ENCODE assay signal across 16 cellular contexts in the genomic region with DNA sequence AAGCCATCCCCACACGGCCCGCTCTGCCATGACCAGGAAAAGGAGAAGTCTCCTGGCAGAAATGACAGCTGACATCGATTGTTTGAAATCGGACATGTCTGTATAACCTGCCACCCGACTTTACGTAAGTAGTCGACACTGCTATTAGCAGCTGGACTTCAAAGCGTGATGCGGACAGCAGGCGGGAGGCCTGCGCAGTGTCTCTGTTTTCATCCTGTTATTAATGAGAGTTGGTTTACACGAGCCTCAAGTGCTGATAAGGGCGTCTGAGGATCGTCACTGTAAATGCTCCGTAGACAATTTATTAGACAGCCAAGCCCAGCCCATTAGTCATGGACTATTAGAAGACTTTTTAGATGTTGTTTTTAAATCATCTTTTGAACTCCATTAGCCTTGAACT.
"Had no signal": no experiment of that assay in that cellular context is flagged by ENCODE, and none has a peak within 500 bp of the region (broad histone marks: within the 10 kb centered on the region; RNA-seq: fewer than 3 reads in every experiment).

No MANE protein-coding gene starts in this region.

- H3K27ac ChIP-seq: gastrocnemius medialis, heart right ventricle, stomach, thoracic aorta, transverse colon had no signal

- H3K4me3 Mint-ChIP-seq: central memory CD8-positive, alpha-beta T cell; natural killer cell treated with Interleukin-12 subunit alpha and Interleukin-12 subunit beta and Interleukin-15 and Interleukin-18, amount 100 ng/mL, for 72 hours had no signal

- FAIRE-seq: endometrium, keratinocyte, urothelium cell line had no signal

- H3K27me3 ChIP-seq: heart right ventricle had no signal

- H3K9me3 ChIP-seq: gastrocnemius medialis, heart right ventricle, stomach, thoracic aorta, transverse colon had no signal

- H3K27ac Mint-ChIP-seq: natural killer cell treated with Interleukin-12 subunit alpha and Interleukin-12 subunit beta and Interleukin-15 and Interleukin-18, amount 100 ng/mL, for 72 hours had no signal

- H3K4me1 ChIP-seq: gastrocnemius medialis, stomach, transverse colon had no signal

- H3K4me3 ChIP-seq: gastrocnemius medialis, heart right ventricle, stomach, thoracic aorta, transverse colon had no signal

- H3K9me3 Mint-ChIP-seq: central memory CD8-positive, alpha-beta T cell; natural killer cell treated with Interleukin-12 subunit alpha and Interleukin-12 subunit beta and Interleukin-15 and Interleukin-18, amount 100 ng/mL, for 72 hours had no signal

- DNase-seq: effector memory CD4-positive, alpha-beta T cell; gastrocnemius medialis; heart right ventricle; left colon; occipital lobe; stimulated activated CD4-positive, alpha-beta T cell treated with anti-CD3 and anti-CD28 coated beads, Interleukin-12 subunit alpha, Interleukin-12 subunit beta, amount 100 ng/mL, for 4 hours; stimulated activated naive CD4-positive, alpha-beta T cell; stomach; substantia nigra; transverse colon had no signal

- H3K4me1 Mint-ChIP-seq: central memory CD8-positive, alpha-beta T cell had no signal

- H3K36me3 Mint-ChIP-seq: natural killer cell treated with Interleukin-12 subunit alpha and Interleukin-12 subunit beta and Interleukin-15 and Interleukin-18, amount 100 ng/mL, for 72 hours had no signal

- H3K36me3 ChIP-seq: gastrocnemius medialis, heart right ventricle, stomach, thoracic aorta, transverse colon had no signal
